13 cellular contexts compared by ENCODE assay signal in the genomic region with DNA sequence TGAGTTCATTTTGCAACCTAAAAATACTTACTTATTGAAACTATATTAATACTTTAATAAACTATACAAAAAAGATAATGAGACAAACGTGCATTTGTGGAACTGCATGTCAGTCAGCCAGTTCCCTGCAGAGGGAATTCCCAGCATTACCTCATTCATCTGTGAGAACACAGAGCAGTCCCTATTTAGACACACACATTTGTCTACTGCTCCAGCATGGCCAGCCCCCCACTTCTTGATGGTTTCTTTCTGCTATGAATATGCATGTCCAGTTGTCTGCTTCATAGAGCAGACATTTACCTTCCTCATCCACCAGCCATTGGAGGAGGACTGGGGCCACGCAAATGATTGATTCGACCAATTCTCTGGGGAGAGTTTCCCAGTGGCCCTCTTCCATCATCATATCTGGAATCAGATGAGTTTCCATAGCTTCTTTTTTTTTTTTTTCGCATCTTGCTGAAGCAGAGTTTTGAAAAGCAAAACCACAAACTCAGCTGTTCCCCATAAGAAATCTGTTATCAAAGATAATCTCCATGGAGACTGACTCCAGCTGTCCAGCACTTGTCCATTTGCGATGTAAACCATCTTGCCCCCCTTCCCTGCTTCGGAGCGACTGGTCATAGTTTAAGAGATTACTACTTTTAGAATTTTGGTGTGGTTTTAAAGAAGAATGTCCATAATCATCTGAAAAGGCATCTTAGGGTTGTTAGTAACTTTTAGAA. TPM values are rescaled to one million over a fixed set of nuclear protein-coding genes. Genes with fewer than 3 reads are reported as not detected.
DNase-seq lines count a peak whose midpoint lies in the region; ATAC-seq and TF ChIP-seq lines count a peak whose summit lies in the region.
"Had no signal": no experiment of that assay in that cellular context is flagged by ENCODE, and none has a peak within 500 bp of the region (broad histone marks: within the 10 kb centered on the region; RNA-seq: fewer than 3 reads in every experiment).

No MANE protein-coding gene starts in this region.

- H3K4me1 ChIP-seq in adipocyte (ENCODE audit: control insufficient read depth, insufficient read depth, low read length) (no peaks in the 10 kb centered on the region), gastroesophageal sphincter (no peaks in the 10 kb centered on the region)

- H3K9me3 ChIP-seq in adipocyte (ENCODE audit: control insufficient read depth, low read length) (no peaks in the 10 kb centered on the region), gastroesophageal sphincter (no peaks in the 10 kb centered on the region), MG63 (no peaks in the 10 kb centered on the region)

- DNase-seq in AG08396 (ENCODE audit: low spot score) (peak; percentile 24), adipocyte (ENCODE audit: low read depth) (peak; percentile 81), hepatic stellate cell (ENCODE audit: low spot score) (peak; percentile 65), NCI-H446 treated with DMSO at 0.1 percent for 48 hours (lab: John Stamatoyannopoulos, UW) (no peak), MG63 (no peak)
- DNase-seq: activated T-cell treated with anti-CD3 and anti-CD28 coated beads, Interleukin-2, amount 50 U/mL, for 1 hour; NCI-H2029; PC-9 had no signal

- no peak for TF ChIP-seq CTCF in gastroesophageal sphincter (IDR thresholded peaks at IDR 0.05)

- no peak for TF ChIP-seq EP300 in gastroesophageal sphincter (IDR thresholded peaks at IDR 0.05)

- no peak overlapping the region for H3K9ac ChIP-seq in adipocyte (ENCODE audit: low read length)

- 18 to 67% methylated on average over 6 to 7 of the region's 7 CpGs for WGBS in gastroesophageal sphincter (ENCODE audit: low coverage in 1 of 2), 2 donors

- H3K36me3 ChIP-seq in adipocyte (ENCODE audit: control insufficient read depth, insufficient read depth, low read length, severe bottlenecking) (no peaks in the 10 kb centered on the region), gastroesophageal sphincter (no peaks in the 10 kb centered on the region), MG63 (no peaks in the 10 kb centered on the region)

- no peaks in the 10 kb centered on the region for H3K27me3 ChIP-seq in adipocyte (replicated peaks; ENCODE audit: control insufficient read depth, insufficient read depth, low read length)
- no peaks in the 10 kb centered on the region for H3K27me3 ChIP-seq in gastroesophageal sphincter
- H3K27me3 ChIP-seq in MG63: no peaks in the 10 kb centered on the region

- H3K4me3 ChIP-seq in adipocyte (ENCODE audit: low read length): no peak overlapping the region
- H3K4me3 ChIP-seq in gastroesophageal sphincter: no peak overlapping the region
- no peak overlapping the region for H3K4me3 ChIP-seq in MG63
- H3K4me3 ChIP-seq: PC-9, skin epidermis had no signal

- peak; percentile 55 for ATAC-seq in GM21717 (IDR thresholded peaks at IDR 0.05; ENCODE audit: unreplicated experiment)
- no peak for ATAC-seq in gastroesophageal sphincter
- ATAC-seq in GM18861 (IDR thresholded peaks at IDR 0.05; ENCODE audit: unreplicated experiment): no peak

- no peak for TF ChIP-seq POLR2A in gastroesophageal sphincter (IDR thresholded peaks at IDR 0.05)

- H3K27ac ChIP-seq in gastroesophageal sphincter: no peak overlapping the region
- H3K27ac ChIP-seq: C4-2B, PC-9, skin epidermis had no signal

RNA-seq across cellular contexts. Expression of gene ENPP1, which starts 11.8 kb away (rescaled TPM):
- 10 to 100 TPM; 10.0 to 54.7 (median 12.6) TPM for total RNA-seq in gastroesophageal sphincter
- 0.91 and 3.1 TPM in 2 replicates for total RNA-seq in MG63 (2014; rRNA removed; shearing (Covaris generic); ENCODE audit: low replicate concordance)

Comparison
In these comparisons a context has a peak if more than half of its experiments do, and no peak if none do; other contexts are left out.
1. DNase-seq: peak in AG08396 (single experiment), adipocyte (single experiment) and hepatic stellate cell (single experiment); none in NCI-H446 treated with DMSO at 0.1 percent for 48 hours (single experiment) and MG63 (single experiment).